In genomic region chr6:20188630-20189075, GRCh38 we compare ENCODE assay signal across 22 cellular contexts. TPM values are rescaled to one million over a fixed set of nuclear protein-coding genes. Genes with fewer than 3 reads are reported as not detected.
DNase-seq lines count a peak whose midpoint lies in the region; FAIRE-seq and TF ChIP-seq lines count a peak whose summit lies in the region.
"Had no signal": no experiment of that assay in that cellular context is flagged by ENCODE, and none has a peak within 500 bp of the region (broad histone marks: within the 10 kb centered on the region; RNA-seq: fewer than 3 reads in every experiment).

No MANE protein-coding gene starts in this region.

- H2AK5ac ChIP-seq in H1 (ENCODE audit: low read depth, low read length) = no peak overlapping the region

- peaks cover 0 to 4% (median 0%) of the 10 kb centered on the region in 4 experiments; a peak in 3 of 7 replicates for H3K4me1 ChIP-seq in H1 (replicated peaks in 1 of 4; ENCODE audit: control insufficient read depth in 3 of 4, insufficient read depth in 4 of 4, low read length in 3 of 4)
- H3K4me1 ChIP-seq: A549, parathyroid adenoma had no signal

- H3K9me3 ChIP-seq in H1 (ENCODE audit: insufficient read depth in 2 of 2, low read depth in 1 of 2, low read length in 1 of 2) = no peaks in the 10 kb centered on the region
- H3K9me3 ChIP-seq: A549, MG63 had no signal

- H3K36me3 ChIP-seq in H1 (ENCODE audit: control insufficient read depth in 2 of 4, insufficient read depth in 4 of 4, low read length in 3 of 4) = no peaks in the 10 kb centered on the region
- H3K36me3 ChIP-seq: MG63 had no signal

- FAIRE-seq in H1 (lab: Jason Lieb, UNC) = no peak
- FAIRE-seq: A549, small intestine had no signal

- peaks cover 10% of the 10 kb centered on the region for H3K36me3 Mint-ChIP-seq in activated T-cell treated with anti-CD3 and anti-CD28 coated beads, Interleukin-2, amount 50 U/mL, for 24 hours (ENCODE audit: low read depth)
- peaks cover 30% of the 10 kb centered on the region for H3K36me3 Mint-ChIP-seq in type B pancreatic cell

- H3K14ac ChIP-seq in H1 (ENCODE audit: insufficient read length) = no peak overlapping the region

- DNase-seq in activated T-cell treated with anti-CD3 and anti-CD28 coated beads, Interleukin-2, amount 50 U/mL, for 24 hours = no peak
- no peak for DNase-seq in activated T-cell treated with anti-CD3 and anti-CD28 coated beads, Interleukin-2, amount 50 U/mL, for 1 hour
- peak; percentile 20 for DNase-seq in MV-4-11 (lab: John Stamatoyannopoulos, UW)
- no peak for DNase-seq in H1 (ENCODE audit: low read depth in 1 of 2, low spot score in 2 of 2)
- no peak for DNase-seq in type B pancreatic cell (ENCODE audit: extremely low spot score, unreplicated experiment)
- DNase-seq in NCI-H1930 (lab: John Stamatoyannopoulos, UW) = no peak
- no peak for DNase-seq in UCSD-AML1 (lab: John Stamatoyannopoulos, UW; ENCODE audit: unreplicated experiment)
- DNase-seq in NCI-H748 (lab: John Stamatoyannopoulos, UW; ENCODE audit: unreplicated experiment) = no peak
- DNase-seq: activated CD4-positive, CD25-positive, alpha-beta regulatory T cell; activated CD8-positive, alpha-beta memory T cell treated with anti-CD3 and anti-CD28 coated beads for 24 hours; C1 segment of cervical spinal cord; effector memory CD8-positive, alpha-beta T cell; glutamatergic neuron; MG63; NCI-H187 treated with DMSO at 0.1 percent for 48 hours; NCI-H446; NK-92 treated with Interleukin-12 subunit alpha and Interleukin-12 subunit beta, amount 100 ng/mL, for 24 hours; small intestine; stimulated activated CD4-positive, alpha-beta T cell treated with anti-CD3 and anti-CD28 coated beads, Interleukin-4, amount 100 ng/mL, for 24 hours; T-cell had no signal

- no peak overlapping the region for H3K9ac ChIP-seq in H1 (replicated peaks in 1 of 4; ENCODE audit: extremely low read depth in 1 of 4, low read depth in 3 of 4, low read length in 3 of 4)
- H3K9ac ChIP-seq: parathyroid adenoma had no signal

- H3K79me1 ChIP-seq in H1 (ENCODE audit: low read depth, low read length) = no peaks in the 10 kb centered on the region; the same call in 1 of the 2 replicates

- TF ChIP-seq EP300 in H1 (IDR thresholded peaks at IDR 0.05; ENCODE audit: borderline replicate concordance in 1 of 2, low read depth in 2 of 2, low read length in 2 of 2) = no peak

- H3K27me3 ChIP-seq in H1 (replicated peaks in 1 of 4; ENCODE audit: control insufficient read depth in 3 of 4, extremely low read depth in 1 of 4, insufficient read depth in 3 of 4, low read length in 3 of 4) = no peaks in the 10 kb centered on the region
- H3K27me3 ChIP-seq: MG63 had no signal

- H3K27ac ChIP-seq in H1 (ENCODE audit: low read depth, low read length) = no peak overlapping the region
- H3K27ac ChIP-seq: A549, parathyroid adenoma had no signal

- H2BK20ac ChIP-seq in H1 (ENCODE audit: low read length) = no peak overlapping the region

- H4K5ac ChIP-seq in H1 (ENCODE audit: insufficient read length, low read depth, low read length) = no peak overlapping the region

- TF ChIP-seq CTCF in H1 (IDR thresholded peaks at IDR 0.05; ENCODE audit: control extremely low read depth in 1 of 3, insufficient read depth in 1 of 3, low read depth in 1 of 3, low read length in 3 of 3) (no peak), type B pancreatic cell (conservative IDR thresholded peaks at IDR 0.05) (no peak)

- POLR2A ChIA-PET in H1 (lab: Charles Lee; ENCODE audit: partially characterized antibody) = no interaction called here

- H3K23me2 ChIP-seq in H1 (ENCODE audit: low read depth, low read length) = no peaks in the 10 kb centered on the region; the same call in 1 of the 2 replicates

- no peak overlapping the region for H4K91ac ChIP-seq in H1 (replicated peaks; ENCODE audit: insufficient read length, low read length)

- H3K23ac ChIP-seq in H1 (ENCODE audit: insufficient read length) = no peak overlapping the region

- no peaks in the 10 kb centered on the region for H3K79me2 ChIP-seq in H1 (ENCODE audit: control insufficient read depth in 1 of 2, insufficient read depth in 2 of 2, low read length in 2 of 2)
- H3K79me2 ChIP-seq: parathyroid adenoma had no signal

- no peak overlapping the region for H3K4me3 Mint-ChIP-seq in activated T-cell treated with anti-CD3 and anti-CD28 coated beads, Interleukin-2, amount 50 U/mL, for 24 hours
- no peak overlapping the region for H3K4me3 Mint-ChIP-seq in type B pancreatic cell
- H3K4me3 Mint-ChIP-seq: effector memory CD8-positive, alpha-beta T cell; T-cell had no signal

- no peak for TF ChIP-seq RAD21 in H1 (IDR thresholded peaks at IDR 0.05 in 1 of 2, conservative IDR thresholded peaks at IDR 0.05 in 1 of 2; ENCODE audit: low read depth in 2 of 2, low read length in 2 of 2)

- CTCF ChIA-PET in H1 (lab: Charles Lee; ENCODE audit: partially characterized antibody) = interaction anchor here (1.0 kb wide), 1 partner anchor 10 kb away, joined by 3 read pairs; no protein-coding TSS in a partner anchor

- H4K8ac ChIP-seq in H1 (ENCODE audit: extremely low read depth, insufficient read depth, low read length) = no peak overlapping the region

- H3K4me3 ChIP-seq in H1 (ENCODE audit: extremely low read depth in 1 of 4, insufficient read depth in 2 of 4, low read depth in 3 of 4, low read length in 4 of 4) = no peak overlapping the region
- H3K4me3 ChIP-seq: A549, MG63 had no signal

- H3K27me3 Mint-ChIP-seq in activated T-cell treated with anti-CD3 and anti-CD28 coated beads, Interleukin-2, amount 50 U/mL, for 24 hours = no peaks in the 10 kb centered on the region
- no peaks in the 10 kb centered on the region for H3K27me3 Mint-ChIP-seq in type B pancreatic cell
- H3K27me3 Mint-ChIP-seq: effector memory CD8-positive, alpha-beta T cell; T-cell had no signal

- no peak overlapping the region for H3K4ac ChIP-seq in H1 (replicated peaks; ENCODE audit: insufficient read length, low read depth, low read length)

- H3K18ac ChIP-seq in H1 (ENCODE audit: extremely low read depth, low read length) = no peak overlapping the region

- H3K27ac Mint-ChIP-seq in activated T-cell treated with anti-CD3 and anti-CD28 coated beads, Interleukin-2, amount 50 U/mL, for 24 hours = peak overlapping the region; percentile 28
- H3K27ac Mint-ChIP-seq in type B pancreatic cell = peak overlapping the region; percentile 10
- H3K27ac Mint-ChIP-seq: T-cell had no signal

- no peak overlapping the region for H2BK15ac ChIP-seq in H1 (ENCODE audit: low read length)

- no peak overlapping the region for H2BK120ac ChIP-seq in H1 (replicated peaks; ENCODE audit: low read depth, low read length)

- H2BK12ac ChIP-seq in H1 (ENCODE audit: low read depth, low read length) = no peak overlapping the region

- TF ChIP-seq POLR2A in H1 (IDR thresholded peaks at IDR 0.05; ENCODE audit: control extremely low read depth in 1 of 2, low read depth in 2 of 2, low read length in 2 of 2) = no peak

- no peak overlapping the region for H2BK5ac ChIP-seq in H1 (ENCODE audit: low read depth, low read length)

- H3K4me1 Mint-ChIP-seq in activated T-cell treated with anti-CD3 and anti-CD28 coated beads, Interleukin-2, amount 50 U/mL, for 24 hours (ENCODE audit: low read depth) = peaks cover 11% of the 10 kb centered on the region
- H3K4me1 Mint-ChIP-seq in type B pancreatic cell (ENCODE audit: unreplicated experiment) = peaks cover 5% of the 10 kb centered on the region

- no peak overlapping the region for H3K4me2 ChIP-seq in H1 (ENCODE audit: insufficient read depth in 1 of 2, low read depth in 2 of 2, low read length in 2 of 2)
- H3K4me2 ChIP-seq: A549 had no signal

- H4K20me1 ChIP-seq in H1 (replicated peaks in 1 of 2; ENCODE audit: control insufficient read depth in 1 of 2, insufficient read depth in 2 of 2, low read length in 2 of 2) = no peaks in the 10 kb centered on the region

- no peak overlapping the region for H2AFZ ChIP-seq in H1 (ENCODE audit: low read length)
- H2AFZ ChIP-seq: parathyroid adenoma had no signal

- H3K56ac ChIP-seq in H1 (replicated peaks; ENCODE audit: insufficient read length, low read depth, low read length) = no peak overlapping the region

- no peaks in the 10 kb centered on the region for H3K9me3 Mint-ChIP-seq in activated T-cell treated with anti-CD3 and anti-CD28 coated beads, Interleukin-2, amount 50 U/mL, for 24 hours
- no peaks in the 10 kb centered on the region for H3K9me3 Mint-ChIP-seq in type B pancreatic cell
- H3K9me3 Mint-ChIP-seq: effector memory CD8-positive, alpha-beta T cell had no signal

TF ChIP-seq in H1, 55 proteins besides CTCF, POLR2A, EP300 and RAD21:
- no peak for TF ChIP-seq CBX5 (IDR thresholded peaks at IDR 0.05; ENCODE audit: low read depth, low read length)
- 0 out of 2 replicates have a peak, but pooled peaks have one; percentile 9 for TF ChIP-seq MAX (IDR thresholded peaks at IDR 0.05)

RNA-seq across cellular contexts. Expression of gene MBOAT1, which starts 23.6 kb away (rescaled TPM):
- 19.5 and 19.6 TPM in 2 replicates for total RNA-seq in H1 (2021; fragmentation: NEBNext Ultra II Directional; extraction: Animal tissue kit (Norgen Biotek cat#: 25700))
- 4.9 and 5.2 TPM in 2 replicates for polyA plus RNA-seq in H1 (2011; rRNA removed)
- 5.6 TPM for polyA plus RNA-seq in H1 (2011; cell fraction: cytosol; rRNA removed)
- polyA plus RNA-seq in H1 (2011; cell fraction: nucleus; rRNA removed) = 7.0 TPM
- 8.4 to 10.4 TPM (median 9.2 TPM) in 4 replicates for polyA plus RNA-seq in H1 (2012, experiment 1 of 2)
- polyA plus RNA-seq in H1 (2012, experiment 2 of 2) = 1.5 TPM
- polyA plus RNA-seq in H1 (2013, experiment 1 of 2) = 16.8 TPM
- polyA plus RNA-seq in H1 (2013, experiment 2 of 2) = 18.6 TPM
- 21.6 and 25.8 TPM in 2 replicates for polyA minus RNA-seq in H1 (2011; rRNA and poly(A)+ RNA removed)
- 13.2 TPM for polyA minus RNA-seq in H1 (2011; cell fraction: cytosol; rRNA and poly(A)+ RNA removed)
- 11.7 TPM for polyA minus RNA-seq in H1 (2011; cell fraction: nucleus; rRNA and poly(A)+ RNA removed)
- 83.3 and 116 TPM in 2 replicates for total RNA-seq in type B pancreatic cell (ENCODE audit: low replicate concordance)
